Comparison of ENCODE assay signal across 16 cellular contexts in the genomic region with DNA sequence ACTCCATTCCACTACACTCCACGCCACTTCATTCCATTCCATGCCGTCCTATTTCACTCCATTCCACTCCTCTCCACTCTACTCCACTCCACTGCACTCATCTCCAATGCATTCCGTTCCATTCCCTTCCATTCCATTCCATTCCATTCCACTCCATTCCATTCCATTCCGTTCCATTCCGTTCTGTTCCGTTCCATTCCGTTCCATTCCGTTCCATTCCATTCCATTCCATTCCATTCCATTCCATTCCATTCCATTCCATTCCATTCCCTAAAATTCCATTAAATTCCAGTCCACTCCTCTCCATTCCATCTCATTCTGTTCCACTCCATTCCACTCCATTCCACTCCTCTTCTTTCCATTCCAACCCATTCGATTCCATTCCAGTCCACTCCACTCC.
DNase-seq lines count a peak whose midpoint lies in the region; ATAC-seq and TF ChIP-seq lines count a peak whose summit lies in the region.
"Had no signal": no experiment of that assay in that cellular context is flagged by ENCODE, and none has a peak within 500 bp of the region (broad histone marks: within the 10 kb centered on the region; RNA-seq: fewer than 3 reads in every experiment).

No MANE protein-coding gene starts in this region.

- no peak overlapping the region for H3K27ac Mint-ChIP-seq in T-helper 17 cell
- no peak overlapping the region for H3K27ac Mint-ChIP-seq in glutamatergic neuron (ENCODE audit: unreplicated experiment)
- H3K27ac Mint-ChIP-seq: CD14-positive monocyte had no signal

- peak; percentile 32 for ATAC-seq in T-helper 17 cell
- peak; percentile 73 for ATAC-seq in sciatic nerve

- no peak overlapping the region for H3K4me2 ChIP-seq in hepatocyte

- H2AFZ ChIP-seq in hepatocyte = no peak overlapping the region

- H3K4me1 Mint-ChIP-seq in T-helper 17 cell (no peaks in the 10 kb centered on the region), glutamatergic neuron (ENCODE audit: low read depth, unreplicated experiment) (no peaks in the 10 kb centered on the region)
- H3K4me1 Mint-ChIP-seq: CD14-positive monocyte had no signal

- H3K4me1 ChIP-seq in HUES48 (ENCODE audit: control insufficient read depth, insufficient read depth, low read length) (no peaks in the 10 kb centered on the region), hepatocyte (ENCODE audit: insufficient read depth) (no peaks in the 10 kb centered on the region)

- H3K4me3 ChIP-seq in HUES48 (ENCODE audit: low read depth, low read length) (0 out of 2 replicates have a peak overlapping the region, but pooled peaks have one; percentile 0), hepatocyte (no peak overlapping the region)

- 29% methylated on average over 5 of the region's 9 CpGs for WGBS in hepatocyte (ENCODE audit: low lambda C conversion rate, missing lambda C conversion rate)

- H4K20me1 ChIP-seq in hepatocyte (ENCODE audit: insufficient read depth, poor library complexity, severe bottlenecking) = no peaks in the 10 kb centered on the region

- H3K9me3 ChIP-seq in HUES48 (ENCODE audit: control insufficient read depth, insufficient read depth, low read length) (peaks cover 12% of the 10 kb centered on the region), T-helper 17 cell (ENCODE audit: control insufficient read depth, low read length, poor library complexity, severe bottlenecking) (peaks cover 7% of the 10 kb centered on the region), hepatocyte (ENCODE audit: low read depth) (no peaks in the 10 kb centered on the region)

- H3K79me2 ChIP-seq in hepatocyte = no peaks in the 10 kb centered on the region

- peaks cover 50% of the 10 kb centered on the region for H3K9me3 Mint-ChIP-seq in glutamatergic neuron (ENCODE audit: unreplicated experiment)

- DNase-seq in T-helper 17 cell (no peak), hepatocyte (ENCODE audit: low spot score) (peak; percentile 1), sciatic nerve (ENCODE audit: low spot score) (no peak), HuH-7.5 (ENCODE audit: low spot score) (no peak), NCI-H1092 treated with DMSO at 0.1 percent for 48 hours (lab: John Stamatoyannopoulos, UW) (no peak), glutamatergic neuron (no peak)
- DNase-seq: ACHN, AML-193, COR-L47, H7, NCI-H1417 treated with DMSO at 0.1 percent for 48 hours, NCI-H1930, NCI-H69, SIG-M5 had no signal

- TF ChIP-seq CTCF in hepatocyte (IDR thresholded peaks at IDR 0.05; ENCODE audit: poor library complexity) = no peak
- TF ChIP-seq CTCF in glutamatergic neuron (IDR thresholded peaks at IDR 0.05; ENCODE audit: partially characterized antibody, unreplicated experiment) = no peak

- H3K36me3 ChIP-seq in HUES48 (ENCODE audit: control insufficient read depth, insufficient read depth, low read length) (no peaks in the 10 kb centered on the region), hepatocyte (replicated peaks; ENCODE audit: insufficient read depth, low read depth) (no peaks in the 10 kb centered on the region)

- intact Hi-C loops in sciatic nerve (cut with DNase I) = no loop called here

- H3K27me3 Mint-ChIP-seq in T-helper 17 cell (no peaks in the 10 kb centered on the region), glutamatergic neuron (ENCODE audit: unreplicated experiment) (peaks cover 22% of the 10 kb centered on the region)

- peaks cover 10% of the 10 kb centered on the region for H3K36me3 Mint-ChIP-seq in T-helper 17 cell (ENCODE audit: low read depth)
- peaks cover 26% of the 10 kb centered on the region for H3K36me3 Mint-ChIP-seq in glutamatergic neuron (ENCODE audit: unreplicated experiment)
- H3K36me3 Mint-ChIP-seq: CD14-positive monocyte had no signal

- H3K9ac ChIP-seq in HUES48 (ENCODE audit: low read depth, low read length) = no peak overlapping the region

- no peak overlapping the region for H3K27ac ChIP-seq in HUES48 (ENCODE audit: low read depth, low read length)
- H3K27ac ChIP-seq in hepatocyte = no peak overlapping the region

- no peaks in the 10 kb centered on the region for H3K9me2 ChIP-seq in hepatocyte (replicated peaks; ENCODE audit: insufficient read depth)

- no peaks in the 10 kb centered on the region for H3K27me3 ChIP-seq in HUES48 (ENCODE audit: control insufficient read depth, insufficient read depth, low read length)
- no peaks in the 10 kb centered on the region for H3K27me3 ChIP-seq in hepatocyte

- H3K4me3 Mint-ChIP-seq in T-helper 17 cell = no peak overlapping the region
- no peak overlapping the region for H3K4me3 Mint-ChIP-seq in glutamatergic neuron (ENCODE audit: unreplicated experiment)
- H3K4me3 Mint-ChIP-seq: CD14-positive monocyte had no signal
